1 cellular context compared by ENCODE assay signal in the genomic region with DNA sequence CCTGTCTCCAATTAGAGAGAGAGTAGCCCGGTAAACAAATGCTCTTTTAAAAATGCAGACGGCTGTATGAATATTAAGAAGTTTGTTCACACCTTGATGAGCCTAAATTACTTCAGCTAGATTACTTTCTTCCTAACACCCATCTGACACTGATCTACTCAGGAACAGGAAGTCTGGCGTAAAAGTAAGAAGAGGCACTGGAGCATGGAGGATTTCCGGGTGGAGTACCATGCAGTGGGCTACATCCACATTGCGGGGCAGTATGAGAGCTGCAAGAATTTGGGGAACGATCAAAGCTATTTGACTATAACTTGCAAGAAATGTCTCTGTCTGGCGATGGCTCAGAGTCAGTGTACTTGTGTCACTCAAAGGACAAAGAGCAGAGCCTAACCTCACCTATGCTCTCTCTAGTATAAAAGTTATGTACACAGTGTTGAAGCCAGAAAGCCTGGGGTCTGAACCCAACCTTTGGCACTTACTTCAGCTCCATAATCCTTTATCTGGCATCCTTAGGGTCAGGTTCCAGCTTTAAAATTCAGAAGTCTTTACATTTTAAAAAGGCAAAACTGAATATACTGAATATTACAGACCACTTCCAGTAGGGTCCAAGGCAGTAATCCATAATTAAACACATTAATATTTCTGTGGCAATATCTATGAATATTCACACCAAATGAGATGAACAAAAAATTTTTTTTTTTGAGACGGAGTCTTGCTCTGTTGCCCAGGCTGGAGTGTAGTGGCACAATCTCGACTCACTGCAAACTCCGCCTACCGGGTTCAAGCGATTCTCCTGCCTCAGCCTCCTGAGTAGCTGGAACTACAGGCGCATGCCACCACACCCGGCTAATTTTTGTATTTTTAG.
TF ChIP-seq lines count a peak whose summit lies in the region.

No MANE protein-coding gene starts in this region.

TF ChIP-seq in HepG2, 621 proteins besides CTCF, POLR2A, EP300 and RAD21 (continued from another document and continues in another):
- TF ChIP-seq, protein P1, sequence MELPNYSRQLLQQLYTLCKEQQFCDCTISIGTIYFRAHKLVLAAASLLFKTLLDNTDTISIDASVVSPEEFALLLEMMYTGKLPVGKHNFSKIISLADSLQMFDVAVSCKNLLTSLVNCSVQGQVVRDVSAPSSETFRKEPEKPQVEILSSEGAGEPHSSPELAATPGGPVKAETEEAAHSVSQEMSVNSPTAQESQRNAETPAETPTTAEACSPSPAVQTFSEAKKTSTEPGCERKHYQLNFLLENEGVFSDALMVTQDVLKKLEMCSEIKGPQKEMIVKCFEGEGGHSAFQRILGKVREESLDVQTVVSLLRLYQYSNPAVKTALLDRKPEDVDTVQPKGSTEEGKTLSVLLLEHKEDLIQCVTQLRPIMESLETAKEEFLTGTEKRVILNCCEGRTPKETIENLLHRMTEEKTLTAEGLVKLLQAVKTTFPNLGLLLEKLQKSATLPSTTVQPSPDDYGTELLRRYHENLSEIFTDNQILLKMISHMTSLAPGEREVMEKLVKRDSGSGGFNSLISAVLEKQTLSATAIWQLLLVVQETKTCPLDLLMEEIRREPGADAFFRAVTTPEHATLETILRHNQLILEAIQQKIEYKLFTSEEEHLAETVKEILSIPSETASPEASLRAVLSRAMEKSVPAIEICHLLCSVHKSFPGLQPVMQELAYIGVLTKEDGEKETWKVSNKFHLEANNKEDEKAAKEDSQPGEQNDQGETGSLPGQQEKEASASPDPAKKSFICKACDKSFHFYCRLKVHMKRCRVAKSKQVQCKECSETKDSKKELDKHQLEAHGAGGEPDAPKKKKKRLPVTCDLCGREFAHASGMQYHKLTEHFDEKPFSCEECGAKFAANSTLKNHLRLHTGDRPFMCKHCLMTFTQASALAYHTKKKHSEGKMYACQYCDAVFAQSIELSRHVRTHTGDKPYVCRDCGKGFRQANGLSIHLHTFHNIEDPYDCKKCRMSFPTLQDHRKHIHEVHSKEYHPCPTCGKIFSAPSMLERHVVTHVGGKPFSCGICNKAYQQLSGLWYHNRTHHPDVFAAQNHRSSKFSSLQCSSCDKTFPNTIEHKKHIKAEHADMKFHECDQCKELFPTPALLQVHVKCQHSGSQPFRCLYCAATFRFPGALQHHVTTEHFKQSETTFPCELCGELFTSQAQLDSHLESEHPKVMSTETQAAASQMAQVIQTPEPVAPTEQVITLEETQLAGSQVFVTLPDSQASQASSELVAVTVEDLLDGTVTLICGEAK (IDR thresholded peaks at IDR 0.05) = no peak
- TF ChIP-seq, protein P1 (CRISPR knock-in tag; IDR thresholded peaks at IDR 0.05) = no peak
- TF ChIP-seq, protein P2, sequence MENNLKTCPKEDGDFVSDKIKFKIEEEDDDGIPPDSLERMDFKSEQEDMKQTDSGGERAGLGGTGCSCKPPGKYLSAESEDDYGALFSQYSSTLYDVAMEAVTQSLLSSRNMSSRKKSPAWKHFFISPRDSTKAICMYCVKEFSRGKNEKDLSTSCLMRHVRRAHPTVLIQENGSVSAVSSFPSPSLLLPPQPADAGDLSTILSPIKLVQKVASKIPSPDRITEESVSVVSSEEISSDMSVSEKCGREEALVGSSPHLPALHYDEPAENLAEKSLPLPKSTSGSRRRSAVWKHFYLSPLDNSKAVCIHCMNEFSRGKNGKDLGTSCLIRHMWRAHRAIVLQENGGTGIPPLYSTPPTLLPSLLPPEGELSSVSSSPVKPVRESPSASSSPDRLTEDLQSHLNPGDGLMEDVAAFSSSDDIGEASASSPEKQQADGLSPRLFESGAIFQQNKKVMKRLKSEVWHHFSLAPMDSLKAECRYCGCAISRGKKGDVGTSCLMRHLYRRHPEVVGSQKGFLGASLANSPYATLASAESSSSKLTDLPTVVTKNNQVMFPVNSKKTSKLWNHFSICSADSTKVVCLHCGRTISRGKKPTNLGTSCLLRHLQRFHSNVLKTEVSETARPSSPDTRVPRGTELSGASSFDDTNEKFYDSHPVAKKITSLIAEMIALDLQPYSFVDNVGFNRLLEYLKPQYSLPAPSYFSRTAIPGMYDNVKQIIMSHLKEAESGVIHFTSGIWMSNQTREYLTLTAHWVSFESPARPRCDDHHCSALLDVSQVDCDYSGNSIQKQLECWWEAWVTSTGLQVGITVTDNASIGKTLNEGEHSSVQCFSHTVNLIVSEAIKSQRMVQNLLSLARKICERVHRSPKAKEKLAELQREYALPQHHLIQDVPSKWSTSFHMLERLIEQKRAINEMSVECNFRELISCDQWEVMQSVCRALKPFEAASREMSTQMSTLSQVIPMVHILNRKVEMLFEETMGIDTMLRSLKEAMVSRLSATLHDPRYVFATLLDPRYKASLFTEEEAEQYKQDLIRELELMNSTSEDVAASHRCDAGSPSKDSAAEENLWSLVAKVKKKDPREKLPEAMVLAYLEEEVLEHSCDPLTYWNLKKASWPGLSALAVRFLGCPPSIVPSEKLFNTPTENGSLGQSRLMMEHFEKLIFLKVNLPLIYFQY (CRISPR knock-in tag; IDR thresholded peaks at IDR 0.05; ENCODE audit: borderline replicate concordance) = no peak
- TF ChIP-seq STAT5B (CRISPR knock-in tag; IDR thresholded peaks at IDR 0.05) = no peak
- TF ChIP-seq, protein P3, sequence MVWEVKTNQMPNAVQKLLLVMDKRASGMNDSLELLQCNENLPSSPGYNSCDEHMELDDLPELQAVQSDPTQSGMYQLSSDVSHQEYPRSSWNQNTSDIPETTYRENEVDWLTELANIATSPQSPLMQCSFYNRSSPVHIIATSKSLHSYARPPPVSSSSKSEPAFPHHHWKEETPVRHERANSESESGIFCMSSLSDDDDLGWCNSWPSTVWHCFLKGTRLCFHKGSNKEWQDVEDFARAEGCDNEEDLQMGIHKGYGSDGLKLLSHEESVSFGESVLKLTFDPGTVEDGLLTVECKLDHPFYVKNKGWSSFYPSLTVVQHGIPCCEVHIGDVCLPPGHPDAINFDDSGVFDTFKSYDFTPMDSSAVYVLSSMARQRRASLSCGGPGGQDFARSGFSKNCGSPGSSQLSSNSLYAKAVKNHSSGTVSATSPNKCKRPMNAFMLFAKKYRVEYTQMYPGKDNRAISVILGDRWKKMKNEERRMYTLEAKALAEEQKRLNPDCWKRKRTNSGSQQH (CRISPR knock-in tag; IDR thresholded peaks at IDR 0.05; ENCODE audit: low read depth) = no peak
- TF ChIP-seq FOXO1 (CRISPR knock-in tag; IDR thresholded peaks at IDR 0.05) = no peak; the same call in 1 of the 2 replicates
- TF ChIP-seq, protein P4, sequence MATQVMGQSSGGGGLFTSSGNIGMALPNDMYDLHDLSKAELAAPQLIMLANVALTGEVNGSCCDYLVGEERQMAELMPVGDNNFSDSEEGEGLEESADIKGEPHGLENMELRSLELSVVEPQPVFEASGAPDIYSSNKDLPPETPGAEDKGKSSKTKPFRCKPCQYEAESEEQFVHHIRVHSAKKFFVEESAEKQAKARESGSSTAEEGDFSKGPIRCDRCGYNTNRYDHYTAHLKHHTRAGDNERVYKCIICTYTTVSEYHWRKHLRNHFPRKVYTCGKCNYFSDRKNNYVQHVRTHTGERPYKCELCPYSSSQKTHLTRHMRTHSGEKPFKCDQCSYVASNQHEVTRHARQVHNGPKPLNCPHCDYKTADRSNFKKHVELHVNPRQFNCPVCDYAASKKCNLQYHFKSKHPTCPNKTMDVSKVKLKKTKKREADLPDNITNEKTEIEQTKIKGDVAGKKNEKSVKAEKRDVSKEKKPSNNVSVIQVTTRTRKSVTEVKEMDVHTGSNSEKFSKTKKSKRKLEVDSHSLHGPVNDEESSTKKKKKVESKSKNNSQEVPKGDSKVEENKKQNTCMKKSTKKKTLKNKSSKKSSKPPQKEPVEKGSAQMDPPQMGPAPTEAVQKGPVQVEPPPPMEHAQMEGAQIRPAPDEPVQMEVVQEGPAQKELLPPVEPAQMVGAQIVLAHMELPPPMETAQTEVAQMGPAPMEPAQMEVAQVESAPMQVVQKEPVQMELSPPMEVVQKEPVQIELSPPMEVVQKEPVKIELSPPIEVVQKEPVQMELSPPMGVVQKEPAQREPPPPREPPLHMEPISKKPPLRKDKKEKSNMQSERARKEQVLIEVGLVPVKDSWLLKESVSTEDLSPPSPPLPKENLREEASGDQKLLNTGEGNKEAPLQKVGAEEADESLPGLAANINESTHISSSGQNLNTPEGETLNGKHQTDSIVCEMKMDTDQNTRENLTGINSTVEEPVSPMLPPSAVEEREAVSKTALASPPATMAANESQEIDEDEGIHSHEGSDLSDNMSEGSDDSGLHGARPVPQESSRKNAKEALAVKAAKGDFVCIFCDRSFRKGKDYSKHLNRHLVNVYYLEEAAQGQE (IDR thresholded peaks at IDR 0.05; ENCODE audit: borderline replicate concordance in 1 of 2, low read depth in 1 of 2, low read length in 2 of 2) = no peak
- peak; percentile 98 for TF ChIP-seq ZNF121 (CRISPR knock-in tag; IDR thresholded peaks at IDR 0.05)
- TF ChIP-seq, protein P5, sequence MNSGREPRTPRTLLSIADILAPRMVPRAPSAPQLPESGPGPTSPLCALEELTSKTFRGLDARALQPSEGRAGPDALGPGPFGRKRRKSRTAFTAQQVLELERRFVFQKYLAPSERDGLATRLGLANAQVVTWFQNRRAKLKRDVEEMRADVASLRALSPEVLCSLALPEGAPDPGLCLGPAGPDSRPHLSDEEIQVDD (CRISPR knock-in tag; IDR thresholded peaks at IDR 0.05; ENCODE audit: borderline replicate concordance) = no peak
- TF ChIP-seq ZNF772 (CRISPR knock-in tag; IDR thresholded peaks at IDR 0.05) = 0 out of 2 replicates have a peak, but pooled peaks have one; percentile 5
- no peak for TF ChIP-seq ZNF260 (CRISPR knock-in tag; IDR thresholded peaks at IDR 0.05; ENCODE audit: borderline replicate concordance, low read depth)
- TF ChIP-seq, protein P6, sequence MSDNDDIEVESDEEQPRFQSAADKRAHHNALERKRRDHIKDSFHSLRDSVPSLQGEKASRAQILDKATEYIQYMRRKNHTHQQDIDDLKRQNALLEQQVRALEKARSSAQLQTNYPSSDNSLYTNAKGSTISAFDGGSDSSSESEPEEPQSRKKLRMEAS (IDR thresholded peaks at IDR 0.05) = 0 out of 2 replicates have a peak, but pooled peaks have one; percentile 13
- no peak for TF ChIP-seq ZSCAN29 (CRISPR knock-in tag; conservative IDR thresholded peaks at IDR 0.05)
- TF ChIP-seq ZNF616 (CRISPR knock-in tag; IDR thresholded peaks at IDR 0.05; ENCODE audit: low read depth) = no peak
- TF ChIP-seq, protein P7, sequence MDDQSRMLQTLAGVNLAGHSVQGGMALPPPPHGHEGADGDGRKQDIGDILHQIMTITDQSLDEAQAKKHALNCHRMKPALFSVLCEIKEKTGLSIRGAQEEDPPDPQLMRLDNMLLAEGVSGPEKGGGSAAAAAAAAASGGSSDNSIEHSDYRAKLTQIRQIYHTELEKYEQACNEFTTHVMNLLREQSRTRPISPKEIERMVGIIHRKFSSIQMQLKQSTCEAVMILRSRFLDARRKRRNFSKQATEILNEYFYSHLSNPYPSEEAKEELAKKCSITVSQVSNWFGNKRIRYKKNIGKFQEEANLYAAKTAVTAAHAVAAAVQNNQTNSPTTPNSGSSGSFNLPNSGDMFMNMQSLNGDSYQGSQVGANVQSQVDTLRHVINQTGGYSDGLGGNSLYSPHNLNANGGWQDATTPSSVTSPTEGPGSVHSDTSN (CRISPR knock-in tag; IDR thresholded peaks at IDR 0.05; ENCODE audit: borderline replicate concordance) = no peak
- no peak for TF ChIP-seq KMT2A (CRISPR knock-in tag; IDR thresholded peaks at IDR 0.05)
- TF ChIP-seq ZNF557 (CRISPR knock-in tag; IDR thresholded peaks at IDR 0.05) = no peak
- no peak for TF ChIP-seq ZNF441 (CRISPR knock-in tag; IDR thresholded peaks at IDR 0.05; ENCODE audit: borderline replicate concordance)
- TF ChIP-seq, protein P8, sequence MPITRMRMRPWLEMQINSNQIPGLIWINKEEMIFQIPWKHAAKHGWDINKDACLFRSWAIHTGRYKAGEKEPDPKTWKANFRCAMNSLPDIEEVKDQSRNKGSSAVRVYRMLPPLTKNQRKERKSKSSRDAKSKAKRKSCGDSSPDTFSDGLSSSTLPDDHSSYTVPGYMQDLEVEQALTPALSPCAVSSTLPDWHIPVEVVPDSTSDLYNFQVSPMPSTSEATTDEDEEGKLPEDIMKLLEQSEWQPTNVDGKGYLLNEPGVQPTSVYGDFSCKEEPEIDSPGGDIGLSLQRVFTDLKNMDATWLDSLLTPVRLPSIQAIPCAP (CRISPR knock-in tag; IDR thresholded peaks at IDR 0.05; ENCODE audit: low read depth) = no peak
- TF ChIP-seq, protein P9, sequence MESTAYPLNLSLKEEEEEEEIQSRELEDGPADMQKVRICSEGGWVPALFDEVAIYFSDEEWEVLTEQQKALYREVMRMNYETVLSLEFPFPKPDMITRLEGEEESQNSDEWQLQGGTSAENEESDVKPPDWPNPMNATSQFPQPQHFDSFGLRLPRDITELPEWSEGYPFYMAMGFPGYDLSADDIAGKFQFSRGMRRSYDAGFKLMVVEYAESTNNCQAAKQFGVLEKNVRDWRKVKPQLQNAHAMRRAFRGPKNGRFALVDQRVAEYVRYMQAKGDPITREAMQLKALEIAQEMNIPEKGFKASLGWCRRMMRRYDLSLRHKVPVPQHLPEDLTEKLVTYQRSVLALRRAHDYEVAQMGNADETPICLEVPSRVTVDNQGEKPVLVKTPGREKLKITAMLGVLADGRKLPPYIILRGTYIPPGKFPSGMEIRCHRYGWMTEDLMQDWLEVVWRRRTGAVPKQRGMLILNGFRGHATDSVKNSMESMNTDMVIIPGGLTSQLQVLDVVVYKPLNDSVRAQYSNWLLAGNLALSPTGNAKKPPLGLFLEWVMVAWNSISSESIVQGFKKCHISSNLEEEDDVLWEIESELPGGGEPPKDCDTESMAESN (CRISPR knock-in tag; conservative IDR thresholded peaks at IDR 0.05) = no peak
- no peak for TF ChIP-seq KLF9 (CRISPR knock-in tag; IDR thresholded peaks at IDR 0.05; ENCODE audit: low read depth)
